ENCODE assay signal across 33 cellular contexts in the genomic region with DNA sequence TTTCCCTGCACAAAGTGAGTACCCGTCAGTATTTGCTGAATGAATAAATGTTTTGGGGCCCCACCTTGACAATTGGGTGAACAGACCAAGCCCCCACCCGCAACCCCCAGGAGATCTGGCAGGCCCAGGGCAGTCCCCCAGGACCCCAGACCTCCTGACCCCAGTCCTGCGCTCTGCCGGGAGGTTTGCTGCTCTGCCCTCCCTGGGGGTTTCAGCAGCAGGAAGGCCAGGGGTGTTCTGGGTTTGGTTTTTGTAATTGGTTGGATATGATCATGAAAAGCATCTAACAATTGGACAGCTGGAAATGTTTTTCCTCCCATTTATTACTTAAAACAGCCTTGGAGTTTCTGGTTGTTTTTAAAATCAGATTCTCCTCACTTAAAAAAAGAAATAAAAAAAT.
"Had no signal": no experiment of that assay in that cellular context is flagged by ENCODE, and none has a peak within 500 bp of the region (broad histone marks: within the 10 kb centered on the region; RNA-seq: fewer than 3 reads in every experiment).

No MANE protein-coding gene starts in this region.

- H3K4me1 Mint-ChIP-seq: activated CD4-positive, alpha-beta T cell treated with anti-CD3 and anti-CD28 coated beads for 36 hours; activated CD4-positive, alpha-beta T cell treated with anti-CD3 and anti-CD28 coated beads, Interleukin-2, amount 10 ng/mL, durations not matched to agents 7 days and 5 days had no signal

- FAIRE-seq: TTC549 had no signal

- H3K27me3 Mint-ChIP-seq: activated CD4-positive, alpha-beta T cell treated with anti-CD3 and anti-CD28 coated beads for 36 hours; activated CD4-positive, alpha-beta T cell treated with anti-CD3 and anti-CD28 coated beads, Interleukin-2, amount 10 ng/mL, durations not matched to agents 7 days and 5 days; activated T-cell treated with anti-CD3 and anti-CD28 coated beads, Interleukin-2, amount 50 U/mL, for 24 hours had no signal

- H3K4me3 Mint-ChIP-seq: activated CD4-positive, alpha-beta T cell treated with anti-CD3 and anti-CD28 coated beads for 36 hours; activated CD4-positive, alpha-beta T cell treated with anti-CD3 and anti-CD28 coated beads, Interleukin-2, amount 10 ng/mL, durations not matched to agents 7 days and 5 days; activated CD8-positive, alpha-beta T cell treated with anti-CD3 and anti-CD28 coated beads, Interleukin-2, amount 10 ng/mL, durations not matched to agents 7 days and 5 days; activated naive CD4-positive, alpha-beta T cell treated with anti-CD3 and anti-CD28 coated beads for 36 hours; activated T-cell treated with anti-CD3 and anti-CD28 coated beads, Interleukin-2, amount 50 U/mL, for 24 hours; WTC11 had no signal

- H3K36me3 Mint-ChIP-seq: activated naive CD4-positive, alpha-beta T cell treated with anti-CD3 and anti-CD28 coated beads, Interleukin-2, amount 50 U/mL, for 72 hours; WTC11 had no signal

- H3K27ac Mint-ChIP-seq: activated CD4-positive, alpha-beta T cell treated with anti-CD3 and anti-CD28 coated beads for 36 hours; activated CD4-positive, alpha-beta T cell treated with anti-CD3 and anti-CD28 coated beads, Interleukin-2, amount 10 ng/mL, durations not matched to agents 7 days and 5 days; activated CD8-positive, alpha-beta T cell treated with anti-CD3 and anti-CD28 coated beads, Interleukin-2, amount 10 ng/mL, durations not matched to agents 7 days and 5 days; activated naive CD4-positive, alpha-beta T cell treated with anti-CD3 and anti-CD28 coated beads for 36 hours; activated naive CD4-positive, alpha-beta T cell treated with anti-CD3 and anti-CD28 coated beads, Interleukin-2, amount 50 U/mL, for 72 hours; activated T-cell treated with anti-CD3 and anti-CD28 coated beads, Interleukin-2, amount 50 U/mL, for 24 hours; activated T-helper 2 cell treated with anti-CD3 and anti-CD28 coated beads, Interferon-gamma antibody, Interleukin-2, Interleukin-4, amounts not matched to agents 10 μg/mL and 5 μg/mL and 100 μg/mL, durations not matched to agents 14 hours and 24 hours and 36 hours; WTC11 had no signal

- H3K4me3 ChIP-seq: adrenal gland, MG63, Peyer's patch, SJSA1 had no signal

- H3K4me1 ChIP-seq: adrenal gland, Peyer's patch, SJSA1 had no signal

- DNase-seq: activated CD4-positive, alpha-beta T cell treated with anti-CD3 and anti-CD28 coated beads for 36 hours; activated CD4-positive, alpha-beta T cell treated with anti-CD3 and anti-CD28 coated beads, Interleukin-2, amount 10 ng/mL, durations not matched to agents 7 days and 5 days; activated CD4-positive, alpha-beta T cell treated with anti-CD3 and anti-CD28 coated beads, Interleukin-2, amount 50 U/mL, for 48 hours; activated CD8-positive, alpha-beta T cell treated with anti-CD3 and anti-CD28 coated beads, Interleukin-2, amount 10 ng/mL, durations not matched to agents 7 days and 5 days; activated gamma-delta T cell; activated naive CD4-positive, alpha-beta T cell treated with anti-CD3 and anti-CD28 coated beads for 36 hours; activated T-cell treated with anti-CD3 and anti-CD28 coated beads, Interleukin-2, amount 50 U/mL, for 24 hours; adrenal gland; brain microvascular endothelial cell; central memory CD4-positive, alpha-beta T cell; Kasumi-1; KG1; MG63; NCI-H1048; NCI-H1105 treated with DMSO at 0.1 percent for 48 hours; NCI-H1436; NCI-H1694; NCI-H1930; NCI-H2081 treated with DMSO at 0.1 percent for 48 hours; NCI-H345; NCI-H524 treated with DMSO at 0.1 percent for 48 hours; NCI-H748 treated with DMSO at 0.1 percent for 48 hours; NK-92 treated with Interleukin-12 subunit alpha and Interleukin-12 subunit beta, amount 100 ng/mL, for 24 hours; PC-3; RPMI8226; SHP77 treated with DMSO at 0.1 percent for 48 hours had no signal

- H3K9me3 Mint-ChIP-seq: activated CD4-positive, alpha-beta T cell treated with anti-CD3 and anti-CD28 coated beads, Interleukin-2, amount 10 ng/mL, durations not matched to agents 7 days and 5 days; activated naive CD4-positive, alpha-beta T cell treated with anti-CD3 and anti-CD28 coated beads for 36 hours; activated naive CD4-positive, alpha-beta T cell treated with anti-CD3 and anti-CD28 coated beads, Interleukin-2, amount 50 U/mL, for 72 hours; activated T-cell treated with anti-CD3 and anti-CD28 coated beads, Interleukin-2, amount 50 U/mL, for 24 hours; activated T-helper 2 cell treated with anti-CD3 and anti-CD28 coated beads, Interferon-gamma antibody, Interleukin-2, Interleukin-4, amounts not matched to agents 10 μg/mL and 5 μg/mL and 100 μg/mL, durations not matched to agents 14 hours and 24 hours and 36 hours; WTC11 had no signal

- H3K9me3 ChIP-seq: adrenal gland, MG63, Peyer's patch, SJSA1 had no signal

- H3K27me3 ChIP-seq: adrenal gland, brain microvascular endothelial cell, MG63, Peyer's patch, SJSA1 had no signal

- ATAC-seq: activated CD4-positive, alpha-beta T cell treated with anti-CD3 and anti-CD28 coated beads for 36 hours; activated CD4-positive, CD25-positive, alpha-beta regulatory T cell treated with anti-CD3 and anti-CD28 coated beads, Interleukin-2, amount 50 U/mL, for 24 hours; activated CD8-positive, alpha-beta T cell treated with anti-CD3 and anti-CD28 coated beads, Interleukin-2, amount 10 ng/mL, durations not matched to agents 7 days and 5 days; activated naive CD4-positive, alpha-beta T cell treated with anti-CD3 and anti-CD28 coated beads, Interleukin-2, amount 50 U/mL, for 72 hours; PC-3; WTC11 had no signal

- H3K27ac ChIP-seq: adrenal gland, brain microvascular endothelial cell, Peyer's patch, SJSA1 had no signal

- H3K36me3 ChIP-seq: adrenal gland, brain microvascular endothelial cell, MG63, Peyer's patch, SJSA1 had no signal
